In the genomic region with DNA sequence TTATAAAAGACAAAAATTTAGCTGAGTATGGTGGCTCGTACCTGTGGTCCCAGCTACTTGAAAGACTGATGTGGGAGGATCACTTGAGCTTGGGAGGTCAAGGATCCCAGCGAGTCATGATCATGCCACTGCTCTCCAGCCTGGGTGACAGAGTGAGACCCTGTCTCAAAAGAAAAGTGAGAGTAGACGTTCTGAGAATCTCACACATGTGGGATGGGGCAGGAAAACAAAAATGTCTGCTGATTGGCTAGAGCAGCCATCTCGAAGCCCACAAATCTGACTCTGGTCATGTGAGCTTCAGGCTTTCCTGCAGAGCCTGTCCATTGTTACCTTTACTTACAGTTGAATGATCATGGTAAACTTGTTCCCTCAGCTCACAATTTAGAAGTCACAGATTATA, we compare ENCODE assay signal across 1 cellular context.
TF ChIP-seq lines count a peak whose summit lies in the region.

No MANE protein-coding gene starts in this region.

TF ChIP-seq in GM12878, 131 proteins besides CTCF, POLR2A, EP300 and RAD21:
- TF ChIP-seq SMARCA5 (IDR thresholded peaks at IDR 0.05), result no peak
- TF ChIP-seq HCFC1 (IDR thresholded peaks at IDR 0.05; ENCODE audit: low read length), result no peak
- TF ChIP-seq SRF (IDR thresholded peaks at IDR 0.05; ENCODE audit: low read depth in 2 of 2, low read length in 2 of 2), result no peak
- TF ChIP-seq, protein P1, sequence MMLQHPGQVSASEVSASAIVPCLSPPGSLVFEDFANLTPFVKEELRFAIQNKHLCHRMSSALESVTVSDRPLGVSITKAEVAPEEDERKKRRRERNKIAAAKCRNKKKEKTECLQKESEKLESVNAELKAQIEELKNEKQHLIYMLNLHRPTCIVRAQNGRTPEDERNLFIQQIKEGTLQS (IDR thresholded peaks at IDR 0.05; ENCODE audit: borderline replicate concordance, extremely low read depth, low read depth, low read length), result no peak
- no peak for TF ChIP-seq BCL11A (IDR thresholded peaks at IDR 0.05; ENCODE audit: low read depth, low read length)
- no peak for TF ChIP-seq GATAD2B (conservative IDR thresholded peaks at IDR 0.05; ENCODE audit: low read depth)
- TF ChIP-seq PML (IDR thresholded peaks at IDR 0.05; ENCODE audit: low read length), result no peak
- TF ChIP-seq CREB1 (IDR thresholded peaks at IDR 0.05; ENCODE audit: low read depth), result no peak
- no peak for TF ChIP-seq IKZF1 (conservative IDR thresholded peaks at IDR 0.05)
- TF ChIP-seq CEBPB (IDR thresholded peaks at IDR 0.05; ENCODE audit: borderline replicate concordance in 1 of 2, low read depth in 2 of 2, low read length in 2 of 2), result no peak
- TF ChIP-seq KAT2A (conservative IDR thresholded peaks at IDR 0.05; ENCODE audit: control insufficient read depth, low read depth, low read length), result no peak
